Comparison of ENCODE assay signal across 18 cellular contexts in the genomic region with DNA sequence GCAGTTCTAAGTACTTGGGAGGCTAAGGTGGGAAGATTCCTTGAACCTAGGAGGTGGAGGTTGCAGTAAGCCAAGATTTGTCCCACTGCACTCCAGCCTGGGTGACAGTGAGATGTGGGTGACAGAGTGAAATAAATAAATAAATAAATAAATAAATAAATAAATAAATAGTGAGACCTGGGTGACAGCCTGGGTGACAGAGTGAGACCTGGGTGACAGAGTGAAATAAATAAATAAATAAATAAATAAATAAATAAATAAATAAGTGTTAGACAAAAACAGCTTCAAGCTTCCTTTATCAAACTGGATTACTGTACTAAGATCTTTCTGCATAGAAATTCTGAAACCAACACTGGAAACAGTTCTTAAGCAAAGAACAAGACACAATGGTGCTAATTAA.
A peak's percentile ranks its signal among the peaks of the same experiment; 100 is the strongest.
DNase-seq lines count a peak whose midpoint lies in the region; ATAC-seq and TF ChIP-seq lines count a peak whose summit lies in the region.
"Had no signal": no experiment of that assay in that cellular context is flagged by ENCODE, and none has a peak within 500 bp of the region (broad histone marks: within the 10 kb centered on the region; RNA-seq: fewer than 3 reads in every experiment).

No MANE protein-coding gene starts in this region.

- H3F3A ChIP-seq in GM23248 (ENCODE audit: insufficient read depth) = peaks cover 13% of the 10 kb centered on the region

- H3K9me3 ChIP-seq in GM23248 (ENCODE audit: low read depth) (no peaks in the 10 kb centered on the region), OCI-LY7 (ENCODE audit: low read length) (peaks cover 17% of the 10 kb centered on the region), hepatocyte (ENCODE audit: low read depth) (no peaks in the 10 kb centered on the region), adrenal gland (replicated peaks in 1 of 3) (peaks cover 0 to 6% (median 0%) of the 10 kb centered on the region in 3 donors)

- H2AFZ ChIP-seq in GM23248 (peak overlapping the region; percentile 51), OCI-LY7 (ENCODE audit: low read length) (peak overlapping the region; percentile 26; the same call in 1 of the 2 replicates), hepatocyte (no peak overlapping the region)

- H3K9ac ChIP-seq in GM23248 = no peak overlapping the region
- H3K9ac ChIP-seq: BLaER1 had no signal

- DNase-seq in GM23248 (no peak), OCI-LY7 (ENCODE audit: low spot score) (no peak), hepatocyte (ENCODE audit: low spot score) (no peak), adrenal gland (no peak)
- DNase-seq: Caco-2; CD4-positive, CD25-positive, alpha-beta regulatory T cell; CD8-positive, alpha-beta T cell; DMS153; DND-41; H9 had no signal

- H3K79me2 ChIP-seq in GM23248 (ENCODE audit: insufficient read depth) = no peaks in the 10 kb centered on the region
- H3K79me2 ChIP-seq in OCI-LY7 (ENCODE audit: insufficient read depth, low read depth, low read length) = no peaks in the 10 kb centered on the region
- no peaks in the 10 kb centered on the region for H3K79me2 ChIP-seq in hepatocyte

- BruUV-seq in OCI-LY7 (replicated peaks; lab: Mats Ljungman, UMichigan) = no TSS peak

- no peak overlapping the region for H3K4me3 ChIP-seq in GM23248
- no peak overlapping the region for H3K4me3 ChIP-seq in OCI-LY7 (ENCODE audit: low read depth, low read length, poor library complexity, severe bottlenecking)
- H3K4me3 ChIP-seq in hepatocyte = no peak overlapping the region
- H3K4me3 ChIP-seq in adrenal gland = no peak overlapping the region
- H3K4me3 ChIP-seq: BLaER1, GM23338 had no signal

- POLR2A ChIA-PET in OCI-LY7 (lab: Charles Lee) = interaction anchor here (0.6 to 1.7 kb wide), 8 partner anchors 9 to 74 kb away, joined by 3 to 9 read pairs (median 3); no protein-coding TSS in a partner anchor

- H3K9me2 ChIP-seq in GM23248 (ENCODE audit: insufficient read depth) (no peaks in the 10 kb centered on the region), OCI-LY7 (ENCODE audit: insufficient read depth, low read length) (no peaks in the 10 kb centered on the region), hepatocyte (replicated peaks; ENCODE audit: insufficient read depth) (no peaks in the 10 kb centered on the region)

- ATAC-seq in HG03521 (IDR thresholded peaks at IDR 0.05; ENCODE audit: unreplicated experiment) (no peak), GM21526 (IDR thresholded peaks at IDR 0.05; ENCODE audit: low FRiP score, unreplicated experiment) (no peak), HG03196 (IDR thresholded peaks at IDR 0.05; ENCODE audit: unreplicated experiment) (no peak)
- ATAC-seq: CD8-positive, alpha-beta T cell; GM23338; HCT116 had no signal

- H3K36me3 ChIP-seq in GM23248 (ENCODE audit: low read depth) (no peaks in the 10 kb centered on the region), OCI-LY7 (ENCODE audit: insufficient read depth, low read length) (peaks cover 9% of the 10 kb centered on the region; the same call in 1 of the 2 replicates), hepatocyte (replicated peaks; ENCODE audit: insufficient read depth, low read depth) (no peaks in the 10 kb centered on the region), adrenal gland (replicated peaks in 1 of 2) (no peaks in the 10 kb centered on the region)
- H3K36me3 ChIP-seq: BLaER1 had no signal

- H3K27ac ChIP-seq in 22Rv1 (peak overlapping the region; percentile 96), GM23248 (peak overlapping the region; percentile 60), OCI-LY7 (ENCODE audit: low read depth, low read length, poor library complexity, severe bottlenecking) (no peak overlapping the region), hepatocyte (peak overlapping the region; percentile 69), adrenal gland (no peak overlapping the region)
- H3K27ac ChIP-seq: BLaER1, C4-2B had no signal

- H4K20me1 ChIP-seq in GM23248 (ENCODE audit: insufficient read depth) (no peaks in the 10 kb centered on the region), OCI-LY7 (ENCODE audit: insufficient read depth, low read length) (no peaks in the 10 kb centered on the region), hepatocyte (ENCODE audit: insufficient read depth, poor library complexity, severe bottlenecking) (no peaks in the 10 kb centered on the region)
- H4K20me1 ChIP-seq: BLaER1 had no signal

- H3K27me3 ChIP-seq in GM23248 (replicated peaks; ENCODE audit: insufficient read depth) (no peaks in the 10 kb centered on the region), hepatocyte (no peaks in the 10 kb centered on the region), adrenal gland (no peaks in the 10 kb centered on the region)
- H3K27me3 ChIP-seq: BLaER1 had no signal

- TF ChIP-seq POLR2A in adrenal gland (IDR thresholded peaks at IDR 0.05) = no peak

- TF ChIP-seq CTCF in 22Rv1 (IDR thresholded peaks at IDR 0.05) (no peak), OCI-LY7 (conservative IDR thresholded peaks at IDR 0.05; ENCODE audit: low read length) (no peak), hepatocyte (IDR thresholded peaks at IDR 0.05; ENCODE audit: poor library complexity) (no peak), adrenal gland (IDR thresholded peaks at IDR 0.05) (no peak)

- in situ Hi-C loops in GM23248 (cut with MboI) = no loop called here

- H3K4me2 ChIP-seq in GM23248 (ENCODE audit: unreplicated experiment) (no peak overlapping the region), OCI-LY7 (ENCODE audit: low read length) (no peak overlapping the region), hepatocyte (no peak overlapping the region)
- H3K4me2 ChIP-seq: BLaER1, GM23338 had no signal

- intact Hi-C loops in OCI-LY7 (cut with micrococcal nuclease; ENCODE audit: unreplicated experiment) (no loop called here), adrenal gland (cut with DNase I) (no loop called here)

- CTCF ChIA-PET in OCI-LY7 (lab: Charles Lee; ENCODE audit: unreplicated experiment) = no interaction called here

- H3K4me1 ChIP-seq in GM23248 (ENCODE audit: insufficient read depth) = peaks cover 10% of the 10 kb centered on the region
- H3K4me1 ChIP-seq in OCI-LY7 (ENCODE audit: insufficient read depth, low read length, poor library complexity, severe bottlenecking) = peaks cover 29% of the 10 kb centered on the region
- H3K4me1 ChIP-seq in hepatocyte (ENCODE audit: insufficient read depth) = peaks cover 15% of the 10 kb centered on the region
- peaks cover 0 to 3% of the 10 kb centered on the region in 2 donors for H3K4me1 ChIP-seq in adrenal gland (replicated peaks in 1 of 2)
- H3K4me1 ChIP-seq: BLaER1, Caco-2 had no signal

Comparison
In these comparisons a context has a peak if more than half of its experiments do, and no peak if none do; other contexts are left out.
1. H3K27ac ChIP-seq: peak in 22Rv1 (single experiment), GM23248 (single experiment) and hepatocyte (single experiment); none in OCI-LY7 (single experiment) and adrenal gland (0 of 5).